In the genomic region with DNA sequence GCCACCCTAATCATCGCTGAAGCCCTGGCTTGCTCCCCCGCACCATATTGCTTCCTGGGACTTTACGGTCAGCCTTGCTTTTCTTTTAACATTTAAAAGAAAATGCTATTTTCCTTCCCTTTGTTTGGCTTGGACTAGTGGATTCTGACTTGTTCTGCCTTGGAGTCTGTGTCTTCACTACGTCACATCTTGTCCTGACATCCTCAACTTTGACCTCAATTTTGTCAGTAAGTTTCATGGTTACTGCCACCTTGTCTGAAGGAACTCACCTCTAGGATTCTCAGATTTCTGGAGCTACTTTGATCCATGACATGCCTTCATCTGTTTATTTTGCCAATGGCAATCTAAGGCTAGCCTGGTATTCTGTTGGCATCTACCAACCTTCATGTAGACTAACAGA, we compare ENCODE assay signal across 1 cellular context.
TF ChIP-seq lines count a peak whose summit lies in the region.

No MANE protein-coding gene starts in this region.

TF ChIP-seq in GM12878, 131 proteins besides CTCF, POLR2A, EP300 and RAD21:
- TF ChIP-seq CHD4 (IDR thresholded peaks at IDR 0.05) (no peak), IRF4 (IDR thresholded peaks at IDR 0.05; ENCODE audit: low read depth, low read length) (no peak), SIX5 (IDR thresholded peaks at IDR 0.05; ENCODE audit: low read depth, low read length, severe bottlenecking) (no peak), SUPT20H (IDR thresholded peaks at IDR 0.05; ENCODE audit: borderline replicate concordance, control insufficient read depth, low read depth, low read length) (no peak)
- TF ChIP-seq, protein P1, sequence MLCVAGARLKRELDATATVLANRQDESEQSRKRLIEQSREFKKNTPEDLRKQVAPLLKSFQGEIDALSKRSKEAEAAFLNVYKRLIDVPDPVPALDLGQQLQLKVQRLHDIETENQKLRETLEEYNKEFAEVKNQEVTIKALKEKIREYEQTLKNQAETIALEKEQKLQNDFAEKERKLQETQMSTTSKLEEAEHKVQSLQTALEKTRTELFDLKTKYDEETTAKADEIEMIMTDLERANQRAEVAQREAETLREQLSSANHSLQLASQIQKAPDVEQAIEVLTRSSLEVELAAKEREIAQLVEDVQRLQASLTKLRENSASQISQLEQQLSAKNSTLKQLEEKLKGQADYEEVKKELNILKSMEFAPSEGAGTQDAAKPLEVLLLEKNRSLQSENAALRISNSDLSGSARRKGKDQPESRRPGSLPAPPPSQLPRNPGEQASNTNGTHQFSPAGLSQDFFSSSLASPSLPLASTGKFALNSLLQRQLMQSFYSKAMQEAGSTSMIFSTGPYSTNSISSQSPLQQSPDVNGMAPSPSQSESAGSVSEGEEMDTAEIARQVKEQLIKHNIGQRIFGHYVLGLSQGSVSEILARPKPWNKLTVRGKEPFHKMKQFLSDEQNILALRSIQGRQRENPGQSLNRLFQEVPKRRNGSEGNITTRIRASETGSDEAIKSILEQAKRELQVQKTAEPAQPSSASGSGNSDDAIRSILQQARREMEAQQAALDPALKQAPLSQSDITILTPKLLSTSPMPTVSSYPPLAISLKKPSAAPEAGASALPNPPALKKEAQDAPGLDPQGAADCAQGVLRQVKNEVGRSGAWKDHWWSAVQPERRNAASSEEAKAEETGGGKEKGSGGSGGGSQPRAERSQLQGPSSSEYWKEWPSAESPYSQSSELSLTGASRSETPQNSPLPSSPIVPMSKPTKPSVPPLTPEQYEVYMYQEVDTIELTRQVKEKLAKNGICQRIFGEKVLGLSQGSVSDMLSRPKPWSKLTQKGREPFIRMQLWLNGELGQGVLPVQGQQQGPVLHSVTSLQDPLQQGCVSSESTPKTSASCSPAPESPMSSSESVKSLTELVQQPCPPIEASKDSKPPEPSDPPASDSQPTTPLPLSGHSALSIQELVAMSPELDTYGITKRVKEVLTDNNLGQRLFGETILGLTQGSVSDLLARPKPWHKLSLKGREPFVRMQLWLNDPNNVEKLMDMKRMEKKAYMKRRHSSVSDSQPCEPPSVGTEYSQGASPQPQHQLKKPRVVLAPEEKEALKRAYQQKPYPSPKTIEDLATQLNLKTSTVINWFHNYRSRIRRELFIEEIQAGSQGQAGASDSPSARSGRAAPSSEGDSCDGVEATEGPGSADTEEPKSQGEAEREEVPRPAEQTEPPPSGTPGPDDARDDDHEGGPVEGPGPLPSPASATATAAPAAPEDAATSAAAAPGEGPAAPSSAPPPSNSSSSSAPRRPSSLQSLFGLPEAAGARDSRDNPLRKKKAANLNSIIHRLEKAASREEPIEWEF (IDR thresholded peaks at IDR 0.05; ENCODE audit: insufficient replicate concordance, low read depth, low read length), result no peak
